In genomic region chr2:168939918-168940317, GRCh38 we compare ENCODE assay signal across 21 cellular contexts. TPM values are rescaled to one million over a fixed set of nuclear protein-coding genes. Genes with fewer than 3 reads are reported as not detected.
A peak's percentile ranks its signal among the peaks of the same experiment; 100 is the strongest.
DNase-seq lines count a peak whose midpoint lies in the region; ATAC-seq and TF ChIP-seq lines count a peak whose summit lies in the region.
"Had no signal": no experiment of that assay in that cellular context is flagged by ENCODE, and none has a peak within 500 bp of the region (broad histone marks: within the 10 kb centered on the region; RNA-seq: fewer than 3 reads in every experiment).

No MANE protein-coding gene starts in this region.

- no peaks in the 10 kb centered on the region for H3K36me3 ChIP-seq in Loucy (ENCODE audit: insufficient read depth, low read length)
- H3K36me3 ChIP-seq: spleen, upper lobe of right lung had no signal

- no peaks in the 10 kb centered on the region for H3K36me3 Mint-ChIP-seq in activated CD8-positive, alpha-beta T cell treated with anti-CD3 and anti-CD28 coated beads for 36 hours (ENCODE audit: low read depth)
- H3K36me3 Mint-ChIP-seq: activated naive CD4-positive, alpha-beta T cell treated with anti-CD3 and anti-CD28 coated beads, Interleukin-2, amount 10 ng/mL, durations not matched to agents 7 days and 5 days had no signal

- H3K4me1 Mint-ChIP-seq in activated CD8-positive, alpha-beta T cell treated with anti-CD3 and anti-CD28 coated beads for 36 hours (ENCODE audit: low read depth): peaks cover 4% of the 10 kb centered on the region
- H3K4me1 Mint-ChIP-seq: activated naive CD4-positive, alpha-beta T cell treated with anti-CD3 and anti-CD28 coated beads, Interleukin-2, amount 10 ng/mL, durations not matched to agents 7 days and 5 days had no signal

- H3K4me2 ChIP-seq in Loucy (ENCODE audit: low read depth, low read length, poor library complexity, severe bottlenecking): no peak overlapping the region
- H3K4me2 ChIP-seq: GM23338 had no signal

- H3K4me3 Mint-ChIP-seq in activated CD8-positive, alpha-beta T cell treated with anti-CD3 and anti-CD28 coated beads for 36 hours: no peak overlapping the region
- H3K4me3 Mint-ChIP-seq: activated naive CD4-positive, alpha-beta T cell treated with anti-CD3 and anti-CD28 coated beads, Interleukin-2, amount 10 ng/mL, durations not matched to agents 7 days and 5 days; GM23338 had no signal

- no peaks in the 10 kb centered on the region for H3K27me3 Mint-ChIP-seq in activated CD8-positive, alpha-beta T cell treated with anti-CD3 and anti-CD28 coated beads for 36 hours

- no peaks in the 10 kb centered on the region for H3K9me3 Mint-ChIP-seq in activated CD8-positive, alpha-beta T cell treated with anti-CD3 and anti-CD28 coated beads for 36 hours
- H3K9me3 Mint-ChIP-seq: activated naive CD4-positive, alpha-beta T cell treated with anti-CD3 and anti-CD28 coated beads, Interleukin-2, amount 10 ng/mL, durations not matched to agents 7 days and 5 days; GM23338 had no signal

- DNase-seq in activated CD8-positive, alpha-beta T cell treated with anti-CD3 and anti-CD28 coated beads for 36 hours: no peak
- no peak for DNase-seq in activated CD8-positive, alpha-beta memory T cell treated with anti-CD3 and anti-CD28 coated beads for 24 hours
- no peak for DNase-seq in superior temporal gyrus (ENCODE audit: extremely low spot score)
- DNase-seq: activated CD4-positive, CD25-positive, alpha-beta regulatory T cell treated with anti-CD3 and anti-CD28 coated beads, Interleukin-2, amount 50 U/mL, for 72 hours; activated CD8-positive, alpha-beta memory T cell treated with anti-CD3 and anti-CD28 coated beads, Interleukin-2, amount 50 U/mL, for 48 hours; activated naive CD4-positive, alpha-beta T cell treated with anti-CD3 and anti-CD28 coated beads, Interleukin-2, amount 10 ng/mL, durations not matched to agents 7 days and 5 days; kidney glomerular epithelial cell; NCI-H1930; NCI-H446 treated with DMSO at 0.1 percent for 48 hours; psoas muscle; SHP77 treated with DMSO at 0.1 percent for 48 hours; spleen; stimulated activated naive CD4-positive, alpha-beta T cell treated with Interleukin-2 at 50 U/mL for 16 hours; upper lobe of right lung had no signal

- intact Hi-C loops in activated CD8-positive, alpha-beta T cell treated with anti-CD3 and anti-CD28 coated beads for 36 hours (cut with micrococcal nuclease): no loop called here

- H4K20me1 ChIP-seq in Loucy (ENCODE audit: insufficient read depth, low read length, poor library complexity, severe bottlenecking): no peaks in the 10 kb centered on the region

- ATAC-seq in GM18870 (IDR thresholded peaks at IDR 0.05; ENCODE audit: unreplicated experiment) (peak; percentile 88), GM21526 (IDR thresholded peaks at IDR 0.05; ENCODE audit: low FRiP score, unreplicated experiment) (peak; percentile 83), HG02938 (IDR thresholded peaks at IDR 0.05; ENCODE audit: unreplicated experiment) (peak; percentile 80), HG03097 (IDR thresholded peaks at IDR 0.05; ENCODE audit: low FRiP score, unreplicated experiment) (no peak)
- ATAC-seq in activated CD8-positive, alpha-beta T cell treated with anti-CD3 and anti-CD28 coated beads for 36 hours: no peak
- ATAC-seq: GM23338, psoas muscle, upper lobe of right lung had no signal

- no peak overlapping the region for H3K9ac ChIP-seq in Loucy (ENCODE audit: low read depth, low read length, poor library complexity, severe bottlenecking)

- no peaks in the 10 kb centered on the region for H3K79me2 ChIP-seq in Loucy (ENCODE audit: insufficient read depth, low read length)

- no peak overlapping the region for H3K4me3 ChIP-seq in Loucy (ENCODE audit: low read length, poor library complexity, severe bottlenecking)
- H3K4me3 ChIP-seq: GM23338, psoas muscle, spleen, upper lobe of right lung had no signal

- CTCF ChIA-PET in activated CD8-positive, alpha-beta T cell treated with anti-CD3 and anti-CD28 coated beads for 36 hours (lab: Charles Lee): interaction anchor here (1.0 to 2.2 kb wide), 2 partner anchors 21 to 593 kb away, joined by 3 to 8 read pairs; no protein-coding TSS in a partner anchor

- peaks cover 8% of the 10 kb centered on the region for H3K4me1 ChIP-seq in Loucy (ENCODE audit: insufficient read depth, low read length, poor library complexity, severe bottlenecking)
- H3K4me1 ChIP-seq: psoas muscle, spleen, upper lobe of right lung had no signal

- POLR2A ChIA-PET in activated CD8-positive, alpha-beta T cell treated with anti-CD3 and anti-CD28 coated beads for 36 hours (lab: Charles Lee): no interaction called here

- H3K9me3 ChIP-seq in Loucy (ENCODE audit: insufficient read depth, low read depth, low read length): no peaks in the 10 kb centered on the region
- H3K9me3 ChIP-seq: psoas muscle, spleen, upper lobe of right lung had no signal

- 0 out of 2 replicates have a peak overlapping the region, but pooled peaks have one; percentile 49 for H2AFZ ChIP-seq in Loucy (ENCODE audit: low read length)
- H2AFZ ChIP-seq: GM23338 had no signal

- H3K27ac Mint-ChIP-seq in activated CD8-positive, alpha-beta T cell treated with anti-CD3 and anti-CD28 coated beads for 36 hours: no peak overlapping the region
- H3K27ac Mint-ChIP-seq: activated naive CD4-positive, alpha-beta T cell treated with anti-CD3 and anti-CD28 coated beads, Interleukin-2, amount 10 ng/mL, durations not matched to agents 7 days and 5 days; GM23338 had no signal

- no peak for TF ChIP-seq CTCF in Loucy (conservative IDR thresholded peaks at IDR 0.05; ENCODE audit: low read length)
- TF ChIP-seq CTCF in activated CD8-positive, alpha-beta T cell treated with anti-CD3 and anti-CD28 coated beads for 36 hours (IDR thresholded peaks at IDR 0.05): no peak

- no peaks in the 10 kb centered on the region for H3F3A ChIP-seq in Loucy (ENCODE audit: low read depth)

- H3K27me3 ChIP-seq in Loucy (ENCODE audit: insufficient read depth, low read length, poor library complexity, severe bottlenecking): no peaks in the 10 kb centered on the region
- H3K27me3 ChIP-seq: spleen had no signal

- H3K9me2 ChIP-seq in Loucy (replicated peaks; ENCODE audit: low read depth, low read length): no peaks in the 10 kb centered on the region

RNA-seq across cellular contexts. Expression of gene G6PC2, which starts 38.8 kb away (rescaled TPM):
- not detected for total RNA-seq in activated CD8-positive, alpha-beta T cell treated with anti-CD3 and anti-CD28 coated beads for 36 hours
- total RNA-seq: fibroblast of villous mesenchyme, GM23338, psoas muscle, spleen, upper lobe of right lung had no signal

RNA-seq across cellular contexts. Expression of gene SPC25, which starts 49.7 kb away (rescaled TPM):
- total RNA-seq in activated CD8-positive, alpha-beta T cell treated with anti-CD3 and anti-CD28 coated beads for 36 hours: 10 to 100 TPM; 32.0 to 35.6 TPM

Comparison
In these comparisons a context has a peak if more than half of its experiments do, and no peak if none do; other contexts are left out.
1. ATAC-seq: peak in GM18870 (single experiment), GM21526 (single experiment) and HG02938 (single experiment); none in activated CD8-positive, alpha-beta T cell treated with anti-CD3 and anti-CD28 coated beads for 36 hours (single experiment) and HG03097 (single experiment).